1 cellular context compared by ENCODE assay signal in genomic region chr10:59068581-59069191, GRCh38.
A peak's percentile ranks its signal among the peaks of the same experiment; 100 is the strongest.
TF ChIP-seq lines count a peak whose summit lies in the region.

No MANE protein-coding gene starts in this region.

TF ChIP-seq in GM12878, 131 proteins besides CTCF, POLR2A, EP300 and RAD21 (continued from another document):
- TF ChIP-seq, protein P1, sequence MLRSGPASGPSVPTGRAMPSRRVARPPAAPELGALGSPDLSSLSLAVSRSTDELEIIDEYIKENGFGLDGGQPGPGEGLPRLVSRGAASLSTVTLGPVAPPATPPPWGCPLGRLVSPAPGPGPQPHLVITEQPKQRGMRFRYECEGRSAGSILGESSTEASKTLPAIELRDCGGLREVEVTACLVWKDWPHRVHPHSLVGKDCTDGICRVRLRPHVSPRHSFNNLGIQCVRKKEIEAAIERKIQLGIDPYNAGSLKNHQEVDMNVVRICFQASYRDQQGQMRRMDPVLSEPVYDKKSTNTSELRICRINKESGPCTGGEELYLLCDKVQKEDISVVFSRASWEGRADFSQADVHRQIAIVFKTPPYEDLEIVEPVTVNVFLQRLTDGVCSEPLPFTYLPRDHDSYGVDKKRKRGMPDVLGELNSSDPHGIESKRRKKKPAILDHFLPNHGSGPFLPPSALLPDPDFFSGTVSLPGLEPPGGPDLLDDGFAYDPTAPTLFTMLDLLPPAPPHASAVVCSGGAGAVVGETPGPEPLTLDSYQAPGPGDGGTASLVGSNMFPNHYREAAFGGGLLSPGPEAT (IDR thresholded peaks at IDR 0.05; ENCODE audit: low read depth), result peak; percentile 42; the same call in 1 of the 2 replicates
- no peak for TF ChIP-seq PAX5 (IDR thresholded peaks at IDR 0.05; ENCODE audit: borderline replicate concordance, low read depth, low read length)
- no peak for TF ChIP-seq MAX (IDR thresholded peaks at IDR 0.05; ENCODE audit: low read depth, low read length)
- no peak for TF ChIP-seq ATF3 (IDR thresholded peaks at IDR 0.05; ENCODE audit: borderline replicate concordance, extremely low read depth, low read depth, low read length)
- TF ChIP-seq CUX1 (IDR thresholded peaks at IDR 0.05; ENCODE audit: insufficient replicate concordance, low read depth, low read length), result peak; percentile 28
- no peak for TF ChIP-seq MTA3 (IDR thresholded peaks at IDR 0.05; ENCODE audit: borderline replicate concordance, low read length)
- no peak for TF ChIP-seq ZZZ3 (IDR thresholded peaks at IDR 0.05; ENCODE audit: control insufficient read depth, insufficient read length, low read depth)
- peak; percentile 84 for TF ChIP-seq MTA2 (IDR thresholded peaks at IDR 0.05; ENCODE audit: low read depth)
- peak; percentile 42; the same call in 1 of the 2 replicates for TF ChIP-seq ZNF24 (IDR thresholded peaks at IDR 0.05)
- TF ChIP-seq RUNX3 (IDR thresholded peaks at IDR 0.05; ENCODE audit: low read length), result peak; percentile 42; the same call in 1 of the 2 replicates
- no peak for TF ChIP-seq YY1 (IDR thresholded peaks at IDR 0.05; ENCODE audit: low read depth, low read length)
- TF ChIP-seq NR2C2 (IDR thresholded peaks at IDR 0.05; ENCODE audit: borderline replicate concordance, control insufficient read depth, insufficient read length, low read depth), result no peak
- TF ChIP-seq IKZF2 (IDR thresholded peaks at IDR 0.05), result peak in 1 of 2 experiments; percentile 27; a peak in 1 of 4 replicates
- peak; percentile 25; the same call in 1 of the 2 replicates for TF ChIP-seq NFIC (IDR thresholded peaks at IDR 0.05; ENCODE audit: low read depth, low read length)
- TF ChIP-seq ZNF592 (IDR thresholded peaks at IDR 0.05), result peak; percentile 53
- TF ChIP-seq, protein P2, sequence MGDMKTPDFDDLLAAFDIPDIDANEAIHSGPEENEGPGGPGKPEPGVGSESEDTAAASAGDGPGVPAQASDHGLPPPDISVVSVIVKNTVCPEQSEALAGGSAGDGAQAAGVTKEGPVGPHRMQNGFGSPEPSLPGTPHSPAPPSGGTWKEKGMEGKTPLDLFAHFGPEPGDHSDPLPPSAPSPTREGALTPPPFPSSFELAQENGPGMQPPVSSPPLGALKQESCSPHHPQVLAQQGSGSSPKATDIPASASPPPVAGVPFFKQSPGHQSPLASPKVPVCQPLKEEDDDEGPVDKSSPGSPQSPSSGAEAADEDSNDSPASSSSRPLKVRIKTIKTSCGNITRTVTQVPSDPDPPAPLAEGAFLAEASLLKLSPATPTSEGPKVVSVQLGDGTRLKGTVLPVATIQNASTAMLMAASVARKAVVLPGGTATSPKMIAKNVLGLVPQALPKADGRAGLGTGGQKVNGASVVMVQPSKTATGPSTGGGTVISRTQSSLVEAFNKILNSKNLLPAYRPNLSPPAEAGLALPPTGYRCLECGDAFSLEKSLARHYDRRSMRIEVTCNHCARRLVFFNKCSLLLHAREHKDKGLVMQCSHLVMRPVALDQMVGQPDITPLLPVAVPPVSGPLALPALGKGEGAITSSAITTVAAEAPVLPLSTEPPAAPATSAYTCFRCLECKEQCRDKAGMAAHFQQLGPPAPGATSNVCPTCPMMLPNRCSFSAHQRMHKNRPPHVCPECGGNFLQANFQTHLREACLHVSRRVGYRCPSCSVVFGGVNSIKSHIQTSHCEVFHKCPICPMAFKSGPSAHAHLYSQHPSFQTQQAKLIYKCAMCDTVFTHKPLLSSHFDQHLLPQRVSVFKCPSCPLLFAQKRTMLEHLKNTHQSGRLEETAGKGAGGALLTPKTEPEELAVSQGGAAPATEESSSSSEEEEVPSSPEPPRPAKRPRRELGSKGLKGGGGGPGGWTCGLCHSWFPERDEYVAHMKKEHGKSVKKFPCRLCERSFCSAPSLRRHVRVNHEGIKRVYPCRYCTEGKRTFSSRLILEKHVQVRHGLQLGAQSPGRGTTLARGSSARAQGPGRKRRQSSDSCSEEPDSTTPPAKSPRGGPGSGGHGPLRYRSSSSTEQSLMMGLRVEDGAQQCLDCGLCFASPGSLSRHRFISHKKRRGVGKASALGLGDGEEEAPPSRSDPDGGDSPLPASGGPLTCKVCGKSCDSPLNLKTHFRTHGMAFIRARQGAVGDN (IDR thresholded peaks at IDR 0.05), result peak; percentile 91
- TF ChIP-seq SRF (IDR thresholded peaks at IDR 0.05; ENCODE audit: low read depth in 2 of 2, low read length in 2 of 2), result no peak
- 0 out of 2 replicates have a peak, but pooled peaks have one; percentile 41 for TF ChIP-seq DPF2 (IDR thresholded peaks at IDR 0.05)
- TF ChIP-seq SPI1 (IDR thresholded peaks at IDR 0.05; ENCODE audit: borderline replicate concordance, insufficient read depth, low read depth, low read length), result peak; percentile 76
- TF ChIP-seq MXI1 (IDR thresholded peaks at IDR 0.05; ENCODE audit: low read depth, low read length), result peak; percentile 52; the same call in 1 of the 2 replicates
- no peak for TF ChIP-seq MEF2A (IDR thresholded peaks at IDR 0.05; ENCODE audit: insufficient read depth, low read depth, low read length)
TF ChIP-seq in GM12878: peak in this region for 23.
